In genomic region chr2:119679526-119679837, GRCh38 we compare ENCODE assay signal across 8 cellular contexts. TPM values are rescaled to one million over a fixed set of nuclear protein-coding genes. Genes with fewer than 3 reads are reported as not detected.
DNase-seq lines count a peak whose midpoint lies in the region; ATAC-seq and TF ChIP-seq lines count a peak whose summit lies in the region.

No MANE protein-coding gene starts in this region.

- H3K36me3 ChIP-seq in GM06990 (ENCODE audit: control insufficient read depth, insufficient read depth, low read length) (peaks cover 5% of the 10 kb centered on the region), OCI-LY3 (replicated peaks; ENCODE audit: low read depth, low read length) (peaks cover 20% of the 10 kb centered on the region), esophagus (ENCODE audit: control insufficient read depth in 2 of 2, insufficient read depth in 2 of 2, low read length in 1 of 2) (peaks cover 0 to 7% of the 10 kb centered on the region in 2 donors), trophoblast cell (ENCODE audit: control insufficient read depth in 1 of 2, insufficient read depth in 2 of 2, low read length in 2 of 2) (peaks cover 7 to 13% of the 10 kb centered on the region in 2 experiments)

- no peak overlapping the region for H3K4ac ChIP-seq in trophoblast cell (ENCODE audit: low read depth, low read length)

- H3K9ac ChIP-seq in OCI-LY3 (ENCODE audit: low read length) (peak overlapping the region; percentile 86), trophoblast cell (ENCODE audit: low read length) (peak overlapping the region; percentile 97)

- H3K23ac ChIP-seq in trophoblast cell (ENCODE audit: low read length) = no peak overlapping the region

- no peak overlapping the region for H2BK12ac ChIP-seq in trophoblast cell (ENCODE audit: low read length)

- no peaks in the 10 kb centered on the region; the same call in 1 of the 2 replicates for H3K27me3 ChIP-seq in GM06990 (replicated peaks; ENCODE audit: control insufficient read depth, insufficient read depth, low read length)
- H3K27me3 ChIP-seq in OCI-LY3 (ENCODE audit: low read depth, low read length) = no peaks in the 10 kb centered on the region
- no peaks in the 10 kb centered on the region for H3K27me3 ChIP-seq in esophagus (ENCODE audit: control insufficient read depth in 1 of 2, insufficient read depth in 2 of 2, low read length in 2 of 2)
- H3K27me3 ChIP-seq in trophoblast cell (ENCODE audit: insufficient read depth, low read length) = peaks cover 2% of the 10 kb centered on the region

- H3K9me3 ChIP-seq in OCI-LY3 (ENCODE audit: insufficient read depth, low read length) = no peaks in the 10 kb centered on the region
- H3K9me3 ChIP-seq in esophagus (ENCODE audit: control insufficient read depth in 2 of 2, insufficient read depth in 1 of 2, low read depth in 1 of 2, low read length in 1 of 2) = no peaks in the 10 kb centered on the region
- peaks cover 6% of the 10 kb centered on the region for H3K9me3 ChIP-seq in trophoblast cell (ENCODE audit: insufficient read depth, low read depth, low read length)

- 2% methylated on average over 9 of the region's 9 CpGs for WGBS in esophagus, 2 donors
- no CpG with 5 or more reads among the region's 9 CpGs for WGBS in trophoblast cell (ENCODE audit: extremely low coverage, insufficient coverage, insufficient read length)

- no peak overlapping the region for H2BK120ac ChIP-seq in trophoblast cell (ENCODE audit: insufficient read depth, low read length, poor library complexity)

- TF ChIP-seq CTCF in GM06990 (IDR thresholded peaks at IDR 0.05; ENCODE audit: insufficient read depth, low read length, poor library complexity, severe bottlenecking) = no peak
- no peak for TF ChIP-seq CTCF in OCI-LY3 (IDR thresholded peaks at IDR 0.05; ENCODE audit: low read depth, low read length)

- H2AFZ ChIP-seq in OCI-LY3 (ENCODE audit: low read depth, low read length) = peak overlapping the region; percentile 39; the same call in 1 of the 2 replicates
- H2AFZ ChIP-seq in trophoblast cell (ENCODE audit: insufficient read depth, low read length, poor library complexity) = no peak overlapping the region

- peak overlapping the region; percentile 55 for H4K91ac ChIP-seq in trophoblast cell (ENCODE audit: low read depth, low read length)

- H3K4me3 ChIP-seq in GM06990 (replicated peaks; ENCODE audit: low read depth, low read length) = peak overlapping the region; percentile 95
- H3K4me3 ChIP-seq in OCI-LY3 (ENCODE audit: low read length) = peak overlapping the region; percentile 92
- H3K4me3 ChIP-seq in esophagus (ENCODE audit: low read depth in 1 of 2, low read length in 2 of 2) = peak overlapping the region; percentile 87 to 92
- H3K4me3 ChIP-seq in trophoblast cell (ENCODE audit: low read depth, low read length) = peak overlapping the region; percentile 91

- no peak overlapping the region for H4K12ac ChIP-seq in trophoblast cell (ENCODE audit: low read depth, low read length)

- peaks cover 8% of the 10 kb centered on the region; the same call in 1 of the 2 replicates for H3K4me1 ChIP-seq in OCI-LY3 (ENCODE audit: low read length)
- H3K4me1 ChIP-seq in esophagus (ENCODE audit: control insufficient read depth in 2 of 2, insufficient read depth in 2 of 2, low read length in 1 of 2) = peaks cover 0 to 8% of the 10 kb centered on the region in 2 donors
- H3K4me1 ChIP-seq in trophoblast cell (ENCODE audit: control insufficient read depth in 1 of 2, insufficient read depth in 2 of 2, low read length in 2 of 2) = peaks cover 0 to 10% of the 10 kb centered on the region in 2 experiments

- H3K4me2 ChIP-seq in OCI-LY3 (ENCODE audit: low read length) (peak overlapping the region; percentile 80), trophoblast cell (ENCODE audit: low read length) (peak overlapping the region; percentile 61)

- H3K14ac ChIP-seq in trophoblast cell (ENCODE audit: low read length) = no peak overlapping the region

- no peak overlapping the region for H3K18ac ChIP-seq in trophoblast cell (ENCODE audit: low read length)

- peak overlapping the region; percentile 22; the same call in 1 of the 2 replicates for H3K27ac ChIP-seq in OCI-LY3 (ENCODE audit: low read length)
- no peak overlapping the region for H3K27ac ChIP-seq in esophagus (ENCODE audit: low read depth in 2 of 2, low read length in 1 of 2)
- H3K27ac ChIP-seq in trophoblast cell (ENCODE audit: low read depth, low read length) = no peak overlapping the region

- no peak overlapping the region for H2AK5ac ChIP-seq in trophoblast cell (ENCODE audit: low read length)

- no peak overlapping the region for H4K8ac ChIP-seq in trophoblast cell (ENCODE audit: low read depth, low read length)

- H4K20me1 ChIP-seq in OCI-LY3 (ENCODE audit: insufficient read depth, low read length) = peaks cover 11% of the 10 kb centered on the region; the same call in 1 of the 2 replicates

- DNase-seq in GM06990 (ENCODE audit: extremely low read depth, insufficient read length) = no peak
- no peak for DNase-seq in trophoblast cell
- DNase-seq in anterior cingulate cortex (lab: John Stamatoyannopoulos, UW) = no peak
- DNase-seq in posterior cingulate gyrus = no peak

- peaks cover 6% of the 10 kb centered on the region for H3K79me1 ChIP-seq in trophoblast cell (ENCODE audit: low read length)

- H3K79me2 ChIP-seq in OCI-LY3 (ENCODE audit: low read length) (peaks cover 25% of the 10 kb centered on the region), trophoblast cell (ENCODE audit: control insufficient read depth, insufficient read depth, low read length, poor library complexity) (peaks cover 2% of the 10 kb centered on the region)

- ATAC-seq in HG03097 (IDR thresholded peaks at IDR 0.05; ENCODE audit: low FRiP score, unreplicated experiment) (no peak), HG03342 (IDR thresholded peaks at IDR 0.05; ENCODE audit: unreplicated experiment) (no peak)

- intact Hi-C loops in posterior cingulate gyrus (cut with DNase I) = no loop called here

- H2BK5ac ChIP-seq in trophoblast cell (ENCODE audit: low read depth, low read length, poor library complexity) = no peak overlapping the region

RNA-seq across cellular contexts. Expression of gene TMEM177, which starts 0.5 kb away (rescaled TPM):
- polyA plus RNA-seq in esophagus = 1 to 10 TPM; 5.0 to 8.7 TPM
- polyA plus RNA-seq in trophoblast cell (2013) = 4.8 and 5.4 TPM in 2 replicates
